In genomic region chr1:18928406-18928805, GRCh38 we compare ENCODE assay signal across 15 cellular contexts. TPM values are rescaled to one million over a fixed set of nuclear protein-coding genes. Genes with fewer than 3 reads are reported as not detected.
A peak's percentile ranks its signal among the peaks of the same experiment; 100 is the strongest.
DNase-seq lines count a peak whose midpoint lies in the region; ATAC-seq and TF ChIP-seq lines count a peak whose summit lies in the region.
"Had no signal": no experiment of that assay in that cellular context is flagged by ENCODE, and none has a peak within 500 bp of the region (broad histone marks: within the 10 kb centered on the region; RNA-seq: fewer than 3 reads in every experiment).

No MANE protein-coding gene starts in this region.

- POLR2A ChIA-PET in PC-3 (lab: Charles Lee; ENCODE audit: unreplicated experiment): no interaction called here

- no peak for ATAC-seq in activated T-cell treated with anti-CD3 and anti-CD28 coated beads, Interleukin-2, amount 50 U/mL, for 4 hours
- ATAC-seq in PC-3: no peak
- no peak for ATAC-seq in stimulated activated memory B cell treated with anti-CD40 and anti-IgM and Interleukin-4, amounts not matched to agents 10 μg/mL and 1 μg/mL and 100 μg/mL, for 72 hours
- ATAC-seq in HG02642 (IDR thresholded peaks at IDR 0.05; ENCODE audit: poor library complexity, unreplicated experiment): no peak
- ATAC-seq: gastrocnemius medialis, HepG2 had no signal

- no peak overlapping the region for H2AFZ ChIP-seq in PC-3 (ENCODE audit: low read length)
- H2AFZ ChIP-seq: neural progenitor cell had no signal

- peak overlapping the region; percentile 100 for H3K27ac ChIP-seq in PC-3 (ENCODE audit: low read length)
- peak overlapping the region; percentile 87 for H3K27ac ChIP-seq in effector memory CD4-positive, alpha-beta T cell (ENCODE audit: insufficient read depth, low read length, poor library complexity, severe bottlenecking)
- H3K27ac ChIP-seq: gastrocnemius medialis, neural progenitor cell had no signal

- H4K20me1 ChIP-seq in PC-3 (ENCODE audit: low read length): no peaks in the 10 kb centered on the region

- intact Hi-C loops in PC-3 (cut with micrococcal nuclease): no loop called here

- no TSS peak for BruUV-seq in PC-3 (replicated peaks; lab: Mats Ljungman, UMichigan)

- no peak for DNase-seq in activated T-cell treated with anti-CD3 and anti-CD28 coated beads, Interleukin-2, amount 50 U/mL, for 4 hours
- DNase-seq in activated T-cell treated with anti-CD3 and anti-CD28 coated beads for 4 hours (no peak), PC-3 (no peak), cerebellar cortex (ENCODE audit: low spot score) (no peak), UCSD-AML1 (lab: John Stamatoyannopoulos, UW; ENCODE audit: unreplicated experiment) (no peak)
- DNase-seq in effector memory CD4-positive, alpha-beta T cell: no peak
- DNase-seq: activated CD4-positive, alpha-beta T cell treated with anti-CD3 and anti-CD28 coated beads, Interleukin-2, amount 50 U/mL, for 1 hour; effector CD8-positive, alpha-beta T cell; gastrocnemius medialis; NCI-H1436; NCI-H774 had no signal

- no peaks in the 10 kb centered on the region for H3K9me3 ChIP-seq in PC-3 (ENCODE audit: low read length)
- no peaks in the 10 kb centered on the region for H3K9me3 ChIP-seq in effector memory CD4-positive, alpha-beta T cell (ENCODE audit: control insufficient read depth, low read length)
- H3K9me3 ChIP-seq: gastrocnemius medialis had no signal

- no peaks in the 10 kb centered on the region for H3K9me2 ChIP-seq in PC-3 (replicated peaks; ENCODE audit: low read length)

- H3K4me1 Mint-ChIP-seq in activated T-cell treated with anti-CD3 and anti-CD28 coated beads, Interleukin-2, amount 50 U/mL, for 4 hours (ENCODE audit: low read depth): peaks cover 91% of the 10 kb centered on the region
- peaks cover 90% of the 10 kb centered on the region for H3K4me1 Mint-ChIP-seq in stimulated activated memory B cell treated with anti-CD40 and anti-IgM and Interleukin-4, amounts not matched to agents 10 μg/mL and 1 μg/mL and 100 μg/mL, for 72 hours

- H3K4me2 ChIP-seq in PC-3 (ENCODE audit: low read length): peak overlapping the region; percentile 73
- H3K4me2 ChIP-seq: neural progenitor cell had no signal

- H3K36me3 ChIP-seq in PC-3 (ENCODE audit: low read depth, low read length): no peaks in the 10 kb centered on the region
- no peaks in the 10 kb centered on the region for H3K36me3 ChIP-seq in effector memory CD4-positive, alpha-beta T cell (ENCODE audit: control insufficient read depth, insufficient read depth, low read length)
- H3K36me3 ChIP-seq: gastrocnemius medialis, neural progenitor cell had no signal

- no peaks in the 10 kb centered on the region for H3K36me3 Mint-ChIP-seq in activated T-cell treated with anti-CD3 and anti-CD28 coated beads, Interleukin-2, amount 50 U/mL, for 4 hours (ENCODE audit: insufficient read depth)
- peaks cover 6% of the 10 kb centered on the region for H3K36me3 Mint-ChIP-seq in stimulated activated memory B cell treated with anti-CD40 and anti-IgM and Interleukin-4, amounts not matched to agents 10 μg/mL and 1 μg/mL and 100 μg/mL, for 72 hours

- H3K9ac ChIP-seq in PC-3 (ENCODE audit: low read length): peak overlapping the region; percentile 93
- H3K9ac ChIP-seq: neural progenitor cell had no signal

- H3K27me3 ChIP-seq in PC-3 (ENCODE audit: low read length): no peaks in the 10 kb centered on the region
- H3K27me3 ChIP-seq in effector memory CD4-positive, alpha-beta T cell (replicated peaks; ENCODE audit: control insufficient read depth, insufficient read depth, low read length, poor library complexity, severe bottlenecking): no peaks in the 10 kb centered on the region
- H3K27me3 ChIP-seq: gastrocnemius medialis, neural progenitor cell had no signal

- peak overlapping the region; percentile 79 for H3K4me3 Mint-ChIP-seq in activated T-cell treated with anti-CD3 and anti-CD28 coated beads, Interleukin-2, amount 50 U/mL, for 4 hours
- H3K4me3 Mint-ChIP-seq in stimulated activated memory B cell treated with anti-CD40 and anti-IgM and Interleukin-4, amounts not matched to agents 10 μg/mL and 1 μg/mL and 100 μg/mL, for 72 hours: peak overlapping the region; percentile 81
- H3K4me3 Mint-ChIP-seq: neural progenitor cell had no signal

- no peaks in the 10 kb centered on the region for H3K9me3 Mint-ChIP-seq in activated T-cell treated with anti-CD3 and anti-CD28 coated beads, Interleukin-2, amount 50 U/mL, for 4 hours
- peaks cover 5% of the 10 kb centered on the region for H3K9me3 Mint-ChIP-seq in stimulated activated memory B cell treated with anti-CD40 and anti-IgM and Interleukin-4, amounts not matched to agents 10 μg/mL and 1 μg/mL and 100 μg/mL, for 72 hours

- peaks cover 81% of the 10 kb centered on the region for H3K4me1 ChIP-seq in PC-3 (ENCODE audit: insufficient read depth, low read length)
- H3K4me1 ChIP-seq in effector memory CD4-positive, alpha-beta T cell (ENCODE audit: control insufficient read depth, insufficient read depth, low read length, poor library complexity, severe bottlenecking): peaks cover 85% of the 10 kb centered on the region

- no peak overlapping the region for H3K4me3 ChIP-seq in PC-3 (ENCODE audit: low read length)
- H3K4me3 ChIP-seq in effector memory CD4-positive, alpha-beta T cell (ENCODE audit: insufficient read depth, low read depth, low read length, poor library complexity, severe bottlenecking): peak overlapping the region; percentile 52
- H3K4me3 ChIP-seq: gastrocnemius medialis, neural progenitor cell had no signal

- no peak for TF ChIP-seq CTCF in PC-3 (conservative IDR thresholded peaks at IDR 0.05; ENCODE audit: low read depth, low read length)

- H3K27me3 Mint-ChIP-seq in activated T-cell treated with anti-CD3 and anti-CD28 coated beads, Interleukin-2, amount 50 U/mL, for 4 hours (ENCODE audit: low read depth): no peaks in the 10 kb centered on the region
- no peaks in the 10 kb centered on the region for H3K27me3 Mint-ChIP-seq in stimulated activated memory B cell treated with anti-CD40 and anti-IgM and Interleukin-4, amounts not matched to agents 10 μg/mL and 1 μg/mL and 100 μg/mL, for 72 hours

- CTCF ChIA-PET in PC-3 (lab: Charles Lee): no interaction called here

- H3F3A ChIP-seq in PC-3 (ENCODE audit: low read length, unreplicated experiment): no peaks in the 10 kb centered on the region

- H3K79me2 ChIP-seq in PC-3 (ENCODE audit: low read length): peaks cover 83% of the 10 kb centered on the region

- H3K27ac Mint-ChIP-seq in stimulated activated memory B cell treated with anti-CD40 and anti-IgM and Interleukin-4, amounts not matched to agents 10 μg/mL and 1 μg/mL and 100 μg/mL, for 72 hours: peak overlapping the region; percentile 94

RNA-seq across cellular contexts. Expression of gene ALDH4A1, which starts 26.1 kb away (rescaled TPM):
- 1 to 10 TPM; 4.2 to 4.6 (median 4.4) TPM for total RNA-seq in activated T-cell treated with anti-CD3 and anti-CD28 coated beads, Interleukin-2, amount 50 U/mL, for 4 hours
- total RNA-seq in PC-3 (2014; rRNA removed): 18.1 and 24.9 TPM in 2 replicates

RNA-seq across cellular contexts. Expression of gene IFFO2, which starts 28.1 kb away (rescaled TPM):
- 10 to 100 TPM; 36.0 to 47.6 (median 36.1) TPM for total RNA-seq in activated T-cell treated with anti-CD3 and anti-CD28 coated beads, Interleukin-2, amount 50 U/mL, for 4 hours
- 30.7 and 55.2 TPM in 2 replicates for total RNA-seq in PC-3 (2014; rRNA removed)
